Comparison of ENCODE assay signal across 24 cellular contexts in the genomic region with DNA sequence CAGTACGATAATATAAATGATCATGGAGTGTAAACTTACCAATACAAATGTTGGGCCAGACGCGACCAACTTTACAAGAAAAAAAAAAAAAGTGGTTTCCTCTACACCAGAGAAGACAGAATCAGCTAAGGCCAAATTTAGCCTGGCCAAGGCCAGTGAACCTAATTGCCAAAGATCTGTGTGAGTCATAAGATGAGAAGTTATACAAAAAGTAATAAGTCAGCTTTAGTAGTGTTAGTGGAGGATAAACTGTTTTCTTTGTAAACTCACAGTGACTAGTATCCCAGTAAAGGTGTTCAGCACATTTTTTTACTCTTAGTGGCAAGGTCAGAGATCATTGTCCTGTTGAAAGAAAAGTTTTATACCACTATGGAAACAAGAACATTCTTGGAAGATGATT.
DNase-seq lines count a peak whose midpoint lies in the region; TF ChIP-seq lines count a peak whose summit lies in the region.
"Had no signal": no experiment of that assay in that cellular context is flagged by ENCODE, and none has a peak within 500 bp of the region (broad histone marks: within the 10 kb centered on the region; RNA-seq: fewer than 3 reads in every experiment).

No MANE protein-coding gene starts in this region.

- H3K27me3 ChIP-seq in MG63 = no peaks in the 10 kb centered on the region
- no peaks in the 10 kb centered on the region for H3K27me3 ChIP-seq in kidney epithelial cell (ENCODE audit: control insufficient read depth, insufficient read depth, low read length)
- H3K27me3 ChIP-seq: neural progenitor cell, tibial artery had no signal

- no peaks in the 10 kb centered on the region for H3K9me3 Mint-ChIP-seq in activated CD4-positive, alpha-beta T cell treated with anti-CD3 and anti-CD28 coated beads, Interleukin-2, amount 10 ng/mL, durations not matched to agents 24 days and 14 days
- no peaks in the 10 kb centered on the region for H3K9me3 Mint-ChIP-seq in activated naive CD4-positive, alpha-beta T cell treated with anti-CD3 and anti-CD28 coated beads, Interleukin-2, amount 10 ng/mL, durations not matched to agents 7 days and 5 days
- H3K9me3 Mint-ChIP-seq: activated T-helper 17 cell treated with anti-CD3 and anti-CD28 coated beads, Interleukin-2, amount 50 U/mL, for 72 hours; neural progenitor cell had no signal

- intact Hi-C loops in activated CD4-positive, alpha-beta T cell treated with anti-CD3 and anti-CD28 coated beads, Interleukin-2, amount 10 ng/mL, durations not matched to agents 24 days and 14 days (cut with micrococcal nuclease) = no loop called here

- H3K36me3 ChIP-seq in MG63 (no peaks in the 10 kb centered on the region), kidney epithelial cell (ENCODE audit: control insufficient read depth, insufficient read depth, low read length) (no peaks in the 10 kb centered on the region)
- H3K36me3 ChIP-seq: neural progenitor cell, tibial artery had no signal

- no peaks in the 10 kb centered on the region for H3K27me3 Mint-ChIP-seq in activated CD4-positive, alpha-beta T cell treated with anti-CD3 and anti-CD28 coated beads, Interleukin-2, amount 10 ng/mL, durations not matched to agents 24 days and 14 days
- H3K27me3 Mint-ChIP-seq in activated naive CD4-positive, alpha-beta T cell treated with anti-CD3 and anti-CD28 coated beads, Interleukin-2, amount 10 ng/mL, durations not matched to agents 7 days and 5 days = no peaks in the 10 kb centered on the region
- H3K27me3 Mint-ChIP-seq: activated naive CD8-positive, alpha-beta T cell treated with anti-CD3 and anti-CD28 coated beads, Interleukin-2, amount 50 U/mL, for 24 hours; activated T-helper 17 cell treated with anti-CD3 and anti-CD28 coated beads, Interleukin-2, amount 50 U/mL, for 72 hours; central memory CD8-positive, alpha-beta T cell; stimulated activated naive B cell treated with anti-CD40 and anti-IgM and Interleukin-4, amounts not matched to agents 10 μg/mL and 1 μg/mL and 100 μg/mL, for 72 hours; T-helper 17 cell had no signal

- no peak overlapping the region for H3K27ac Mint-ChIP-seq in activated CD4-positive, alpha-beta T cell treated with anti-CD3 and anti-CD28 coated beads, Interleukin-2, amount 10 ng/mL, durations not matched to agents 24 days and 14 days
- H3K27ac Mint-ChIP-seq in activated naive CD4-positive, alpha-beta T cell treated with anti-CD3 and anti-CD28 coated beads, Interleukin-2, amount 10 ng/mL, durations not matched to agents 7 days and 5 days = no peak overlapping the region
- H3K27ac Mint-ChIP-seq: activated naive CD8-positive, alpha-beta T cell treated with anti-CD3 and anti-CD28 coated beads, Interleukin-2, amount 50 U/mL, for 24 hours; activated T-helper 17 cell treated with anti-CD3 and anti-CD28 coated beads, Interleukin-2, amount 50 U/mL, for 72 hours; CD14-positive monocyte; neural progenitor cell; stimulated activated naive B cell treated with anti-CD40 and anti-IgM and Interleukin-4, amounts not matched to agents 10 μg/mL and 1 μg/mL and 100 μg/mL, for 72 hours; T-helper 17 cell had no signal

- H3K36me3 Mint-ChIP-seq in activated CD4-positive, alpha-beta T cell treated with anti-CD3 and anti-CD28 coated beads, Interleukin-2, amount 10 ng/mL, durations not matched to agents 24 days and 14 days (ENCODE audit: low read depth) = no peaks in the 10 kb centered on the region
- H3K36me3 Mint-ChIP-seq in activated naive CD4-positive, alpha-beta T cell treated with anti-CD3 and anti-CD28 coated beads, Interleukin-2, amount 10 ng/mL, durations not matched to agents 7 days and 5 days = no peaks in the 10 kb centered on the region
- H3K36me3 Mint-ChIP-seq: CD14-positive monocyte; neural progenitor cell; stimulated activated naive B cell treated with anti-CD40 and anti-IgM and Interleukin-4, amounts not matched to agents 10 μg/mL and 1 μg/mL and 100 μg/mL, for 72 hours had no signal

- DNase-seq in COLO829 (ENCODE audit: low spot score) = peak; percentile 35
- DNase-seq in MG63 = peak; percentile 68
- DNase-seq in astrocyte of the cerebellum (ENCODE audit: low read depth) = peak; percentile 74
- DNase-seq in kidney epithelial cell (ENCODE audit: low read depth) = peak; percentile 51
- no peak for DNase-seq in activated CD4-positive, alpha-beta T cell treated with anti-CD3 and anti-CD28 coated beads, Interleukin-2, amount 10 ng/mL, durations not matched to agents 24 days and 14 days
- DNase-seq in NCI-H2171 treated with DMSO at 0.1 percent for 48 hours (lab: John Stamatoyannopoulos, UW) = no peak
- no peak for DNase-seq in activated naive CD4-positive, alpha-beta T cell treated with anti-CD3 and anti-CD28 coated beads, Interleukin-2, amount 10 ng/mL, durations not matched to agents 7 days and 5 days
- DNase-seq in NCI-H226 = no peak
- DNase-seq: activated naive CD8-positive, alpha-beta T cell treated with anti-CD3 and anti-CD28 coated beads, Interleukin-2, amount 50 U/mL, for 24 hours; DMS153; IMR-90; MV-4-11; NCI-H2029; NCI-H510A treated with DMSO at 0.1 percent for 48 hours; SIG-M5; stimulated activated CD4-positive, alpha-beta T cell treated with anti-CD3 and anti-CD28 coated beads, Interleukin-15, amount 100 ng/mL, for 24 hours; stimulated activated naive B cell treated with anti-CD40 and anti-IgM and Interleukin-4, amounts not matched to agents 10 μg/mL and 1 μg/mL and 100 μg/mL, for 72 hours; T-helper 17 cell; tibial artery had no signal

- in situ Hi-C loops in astrocyte of the cerebellum (cut with HindIII; ENCODE audit: low sequenced_read_pairs) = no loop called here

- CTCF ChIA-PET in activated naive CD4-positive, alpha-beta T cell treated with anti-CD3 and anti-CD28 coated beads, Interleukin-2, amount 10 ng/mL, durations not matched to agents 7 days and 5 days (lab: Charles Lee) = no interaction called here

- no peaks in the 10 kb centered on the region for H3K4me1 Mint-ChIP-seq in activated CD4-positive, alpha-beta T cell treated with anti-CD3 and anti-CD28 coated beads, Interleukin-2, amount 10 ng/mL, durations not matched to agents 24 days and 14 days
- H3K4me1 Mint-ChIP-seq in activated naive CD4-positive, alpha-beta T cell treated with anti-CD3 and anti-CD28 coated beads, Interleukin-2, amount 10 ng/mL, durations not matched to agents 7 days and 5 days = no peaks in the 10 kb centered on the region
- H3K4me1 Mint-ChIP-seq: activated naive CD8-positive, alpha-beta T cell treated with anti-CD3 and anti-CD28 coated beads, Interleukin-2, amount 50 U/mL, for 24 hours; activated T-helper 17 cell treated with anti-CD3 and anti-CD28 coated beads, Interleukin-2, amount 50 U/mL, for 72 hours; CD14-positive monocyte; central memory CD8-positive, alpha-beta T cell; neural progenitor cell; stimulated activated naive B cell treated with anti-CD40 and anti-IgM and Interleukin-4, amounts not matched to agents 10 μg/mL and 1 μg/mL and 100 μg/mL, for 72 hours; T-helper 17 cell had no signal

- no peaks in the 10 kb centered on the region for H3K9me3 ChIP-seq in MG63
- H3K9me3 ChIP-seq: A549, tibial artery had no signal

- no peak for TF ChIP-seq CTCF in astrocyte of the cerebellum (IDR thresholded peaks at IDR 0.05; ENCODE audit: low read depth, low read length, missing control alignments)
- no peak for TF ChIP-seq CTCF in kidney epithelial cell (IDR thresholded peaks at IDR 0.05; ENCODE audit: insufficient read depth, low read length, poor library complexity, severe bottlenecking)

- H3K4me3 Mint-ChIP-seq in activated CD4-positive, alpha-beta T cell treated with anti-CD3 and anti-CD28 coated beads, Interleukin-2, amount 10 ng/mL, durations not matched to agents 24 days and 14 days = no peak overlapping the region
- H3K4me3 Mint-ChIP-seq in activated naive CD4-positive, alpha-beta T cell treated with anti-CD3 and anti-CD28 coated beads, Interleukin-2, amount 10 ng/mL, durations not matched to agents 7 days and 5 days = no peak overlapping the region
- H3K4me3 Mint-ChIP-seq: activated naive CD8-positive, alpha-beta T cell treated with anti-CD3 and anti-CD28 coated beads, Interleukin-2, amount 50 U/mL, for 24 hours; activated T-helper 17 cell treated with anti-CD3 and anti-CD28 coated beads, Interleukin-2, amount 50 U/mL, for 72 hours; CD14-positive monocyte; central memory CD8-positive, alpha-beta T cell; neural progenitor cell; stimulated activated naive B cell treated with anti-CD40 and anti-IgM and Interleukin-4, amounts not matched to agents 10 μg/mL and 1 μg/mL and 100 μg/mL, for 72 hours; T-helper 17 cell had no signal

- H3K4me3 ChIP-seq in MG63 = no peak overlapping the region
- H3K4me3 ChIP-seq in astrocyte of the cerebellum (ENCODE audit: low read depth, low read length) = no peak overlapping the region
- H3K4me3 ChIP-seq in kidney epithelial cell (ENCODE audit: low read depth, low read length) = no peak overlapping the region
- H3K4me3 ChIP-seq: A549, neural progenitor cell, tibial artery had no signal

Comparison
In these comparisons a context has a peak if more than half of its experiments do, and no peak if none do; other contexts are left out.
1. DNase-seq: peak in COLO829 (single experiment), MG63 (single experiment), astrocyte of the cerebellum (single experiment) and kidney epithelial cell (single experiment); none in activated CD4-positive, alpha-beta T cell treated with anti-CD3 and anti-CD28 coated beads, Interleukin-2, amount 10 ng/mL, durations not matched to agents 24 days and 14 days (single experiment), NCI-H2171 treated with DMSO at 0.1 percent for 48 hours (single experiment), activated naive CD4-positive, alpha-beta T cell treated with anti-CD3 and anti-CD28 coated beads, Interleukin-2, amount 10 ng/mL, durations not matched to agents 7 days and 5 days (single experiment) and NCI-H226 (single experiment).